33 cellular contexts compared by ENCODE assay signal in genomic region chr14:69334576-69334975, GRCh38.
"Had no signal": no experiment of that assay in that cellular context is flagged by ENCODE, and none has a peak within 500 bp of the region (broad histone marks: within the 10 kb centered on the region; RNA-seq: fewer than 3 reads in every experiment).

No MANE protein-coding gene starts in this region.

- H3K4me3 ChIP-seq: MG63, PC-9, SJSA1 had no signal

- H3K4me1 ChIP-seq: SJSA1 had no signal

- H3K36me3 ChIP-seq: MG63, SJSA1 had no signal

- H3K9me3 ChIP-seq: MG63, SJSA1, SK-N-SH had no signal

- DNase-seq: Kasumi-1, KG1, MG63, NCI-H1048, NCI-H1092 treated with DMSO at 0.1 percent for 48 hours, NCI-H1105 treated with DMSO at 0.1 percent for 48 hours, NCI-H1417, NCI-H1436, NCI-H146, NCI-H1694, NCI-H187, NCI-H1930, NCI-H2029 treated with DMSO at 0.1 percent for 48 hours, NCI-H2081 treated with DMSO at 0.1 percent for 48 hours, NCI-H2107, NCI-H2171, NCI-H226, NCI-H446 treated with DMSO at 0.1 percent for 48 hours, NCI-H510A, NCI-H524, NCI-H526, NCI-H69, NCI-H748 treated with DMSO at 0.1 percent for 48 hours, NCI-H82, PC-9, SHP77, SIG-M5, SK-N-SH had no signal

- H3K4me2 ChIP-seq: SK-N-SH had no signal

- ATAC-seq: Panc1, Right ventricle myocardium inferior had no signal

- H3K27ac ChIP-seq: PC-9, RWPE1, SJSA1 had no signal

- H3K9ac ChIP-seq: SK-N-SH had no signal

- H3K27me3 ChIP-seq: MG63, SJSA1 had no signal

- FAIRE-seq: RCC 7860 had no signal
